15 cellular contexts compared by ENCODE assay signal in the genomic region with DNA sequence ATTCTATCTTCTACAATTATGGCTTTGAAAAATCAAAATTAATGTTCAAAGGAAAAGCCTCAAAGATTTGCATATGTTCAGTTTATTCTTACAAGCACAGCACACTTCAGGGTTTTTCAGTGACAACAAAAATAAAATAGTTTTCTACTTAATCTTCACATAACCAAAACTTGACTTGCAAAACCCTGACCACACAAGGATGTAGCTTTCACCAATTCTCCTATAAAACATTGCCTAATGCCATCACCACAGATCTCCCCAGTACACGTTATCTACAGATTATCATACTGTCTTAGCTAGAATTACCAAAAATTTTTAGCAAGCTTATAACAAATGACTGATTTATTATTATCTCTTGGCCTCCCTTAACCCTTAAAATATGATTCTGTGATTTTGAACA. TPM values are rescaled to one million over a fixed set of nuclear protein-coding genes. Genes with fewer than 3 reads are reported as not detected.
"Had no signal": no experiment of that assay in that cellular context is flagged by ENCODE, and none has a peak within 500 bp of the region (broad histone marks: within the 10 kb centered on the region; RNA-seq: fewer than 3 reads in every experiment).

No MANE protein-coding gene starts in this region.

- DNase-seq: activated CD4-positive, alpha-beta memory T cell treated with anti-CD3 and anti-CD28 coated beads, Interleukin-2, amount 10 ng/mL, durations not matched to agents 7 days and 5 days; activated gamma-delta T cell; activated T-cell treated with anti-CD3 and anti-CD28 coated beads, Interleukin-2, amount 50 U/mL, for 48 hours; dermis blood vessel endothelial cell; kidney glomerular epithelial cell; pancreas; stimulated activated CD4-positive, alpha-beta T cell treated with anti-CD3 and anti-CD28 coated beads, Interleukin-15, amount 100 ng/mL, for 24 hours; stimulated activated CD4-positive, alpha-beta T cell treated with anti-CD3 and anti-CD28 coated beads, Interleukin-4, amount 100 ng/mL, for 24 hours; stimulated activated naive CD8-positive, alpha-beta T cell treated with anti-CD3 and anti-CD28 coated beads, Interleukin-15, amount 100 ng/mL, for 72 hours; T-cell; testis; upper lobe of right lung had no signal

- H3K4me3 ChIP-seq: hepatocyte, neural progenitor cell, pancreas, testis, upper lobe of right lung had no signal

- H3K27me3 ChIP-seq: hepatocyte, neural progenitor cell, pancreas, testis, upper lobe of right lung had no signal

- H3K36me3 ChIP-seq: neural progenitor cell, pancreas, upper lobe of right lung had no signal

- ATAC-seq: pancreas; stimulated activated naive CD8-positive, alpha-beta T cell treated with anti-CD3 and anti-CD28 coated beads, Interleukin-15, amount 100 ng/mL, for 72 hours; T-cell; upper lobe of right lung had no signal

RNA-seq across cellular contexts. Expression of a gene that starts 23.3 kb away (rescaled TPM):
- total RNA-seq: myocyte had no signal
